10 cellular contexts compared by ENCODE assay signal in the genomic region with DNA sequence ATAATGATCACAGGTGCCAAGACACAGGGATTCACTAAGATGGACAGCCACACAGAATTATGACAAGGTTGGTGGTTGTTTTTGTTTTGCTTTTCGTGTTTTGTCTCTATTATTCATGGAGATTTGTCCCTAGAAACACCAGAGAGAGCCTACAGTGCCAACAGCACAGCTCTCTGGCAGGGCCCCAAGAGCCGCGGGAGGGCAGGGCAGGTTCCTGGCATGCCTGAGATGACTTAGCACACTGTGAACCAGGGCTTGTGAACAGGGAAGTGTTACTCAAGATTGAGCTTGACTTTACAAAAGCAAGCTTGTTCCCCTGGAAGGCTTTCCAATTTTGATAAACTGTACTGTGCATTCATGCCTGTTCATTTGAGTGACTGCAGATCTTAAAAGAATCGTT.
DNase-seq lines count a peak whose midpoint lies in the region; ATAC-seq lines count a peak whose summit lies in the region.
"Had no signal": no experiment of that assay in that cellular context is flagged by ENCODE, and none has a peak within 500 bp of the region (broad histone marks: within the 10 kb centered on the region; RNA-seq: fewer than 3 reads in every experiment).

No MANE protein-coding gene starts in this region.

- H3K9me3 Mint-ChIP-seq in activated naive CD4-positive, alpha-beta T cell treated with anti-CD3 and anti-CD28 coated beads, Interleukin-2, amount 50 U/mL, for 72 hours, result no peaks in the 10 kb centered on the region
- peaks cover 0 to 2% (median 0%) of the 10 kb centered on the region in 6 donors for H3K9me3 Mint-ChIP-seq in immature natural killer cell

- H3K27me3 Mint-ChIP-seq in immature natural killer cell (ENCODE audit: low read depth in 3 of 3), result peaks cover 0 to 7% (median 0%) of the 10 kb centered on the region in 3 donors

- H3K4me3 Mint-ChIP-seq in immature natural killer cell, result no peak overlapping the region

- no peak overlapping the region for H3K27ac Mint-ChIP-seq in activated naive CD4-positive, alpha-beta T cell treated with anti-CD3 and anti-CD28 coated beads, Interleukin-2, amount 50 U/mL, for 72 hours
- no peak overlapping the region for H3K27ac Mint-ChIP-seq in immature natural killer cell

- no peaks in the 10 kb centered on the region for H3K4me1 Mint-ChIP-seq in immature natural killer cell

- no peaks in the 10 kb centered on the region for H3K36me3 Mint-ChIP-seq in activated naive CD4-positive, alpha-beta T cell treated with anti-CD3 and anti-CD28 coated beads, Interleukin-2, amount 50 U/mL, for 72 hours
- no peaks in the 10 kb centered on the region for H3K36me3 Mint-ChIP-seq in immature natural killer cell

- DNase-seq in LoVo (ENCODE audit: low spot score) (peak; percentile 73), anterior cingulate cortex (lab: John Stamatoyannopoulos, UW) (peak in 38 of 58 donors; percentile 5 to 75 (median 22)), inferior parietal cortex (ENCODE audit: extremely low spot score) (peak; percentile 25), superior temporal gyrus (ENCODE audit: extremely low spot score) (peak; percentile 44), immature natural killer cell (no peak)
- DNase-seq in activated naive CD4-positive, alpha-beta T cell treated with anti-CD3 and anti-CD28 coated beads, Interleukin-2, amount 50 U/mL, for 72 hours (ENCODE audit: low spot score in 2 of 2), result no peak
- DNase-seq: activated CD4-positive, CD25-positive, alpha-beta regulatory T cell; activated naive CD4-positive, alpha-beta T cell; NCI-H1105 treated with DMSO at 0.1 percent for 48 hours had no signal

- ATAC-seq in HG03457 (IDR thresholded peaks at IDR 0.05; ENCODE audit: unreplicated experiment), result no peak
- ATAC-seq in activated naive CD4-positive, alpha-beta T cell treated with anti-CD3 and anti-CD28 coated beads, Interleukin-2, amount 50 U/mL, for 72 hours, result no peak

Comparison
In these comparisons a context has a peak if more than half of its experiments do, and no peak if none do; other contexts are left out.
1. DNase-seq: peak in LoVo (single experiment), anterior cingulate cortex (38 of 58), inferior parietal cortex (single experiment) and superior temporal gyrus (single experiment); none in activated naive CD4-positive, alpha-beta T cell treated with anti-CD3 and anti-CD28 coated beads, Interleukin-2, amount 50 U/mL, for 72 hours (0 of 2) and immature natural killer cell (0 of 3).